1 cellular context compared by ENCODE assay signal in genomic region chr19:56403764-56404704, GRCh38.
TF ChIP-seq lines count a peak whose summit lies in the region.

Gene ZNF583 (plus strand): TSS chr19:56404332. CDS start chr19:56407115, 2,783 bp downstream.

TF ChIP-seq in HepG2, 621 proteins besides CTCF, POLR2A, EP300 and RAD21 (continued from another document and continues in another):
- TF ChIP-seq POGK (CRISPR knock-in tag; conservative IDR thresholded peaks at IDR 0.05), result peak; percentile 54; the same call in 1 of the 2 replicates
- TF ChIP-seq, protein P1, sequence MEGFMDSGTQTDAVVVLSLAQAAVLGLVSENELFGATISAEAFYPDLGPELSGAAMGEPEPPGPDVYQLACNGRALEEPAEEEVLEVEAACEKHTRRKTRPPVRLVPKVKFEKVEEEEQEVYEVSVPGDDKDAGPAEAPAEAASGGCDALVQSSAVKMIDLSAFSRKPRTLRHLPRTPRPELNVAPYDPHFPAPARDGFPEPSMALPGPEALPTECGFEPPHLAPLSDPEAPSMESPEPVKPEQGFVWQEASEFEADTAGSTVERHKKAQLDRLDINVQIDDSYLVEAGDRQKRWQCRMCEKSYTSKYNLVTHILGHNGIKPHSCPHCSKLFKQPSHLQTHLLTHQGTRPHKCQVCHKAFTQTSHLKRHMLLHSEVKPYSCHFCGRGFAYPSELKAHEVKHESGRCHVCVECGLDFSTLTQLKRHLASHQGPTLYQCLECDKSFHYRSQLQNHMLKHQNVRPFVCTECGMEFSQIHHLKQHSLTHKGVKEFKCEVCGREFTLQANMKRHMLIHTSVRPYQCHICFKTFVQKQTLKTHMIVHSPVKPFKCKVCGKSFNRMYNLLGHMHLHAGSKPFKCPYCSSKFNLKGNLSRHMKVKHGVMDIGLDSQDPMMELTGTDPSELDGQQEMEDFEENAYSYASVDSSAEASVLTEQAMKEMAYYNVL (CRISPR knock-in tag; IDR thresholded peaks at IDR 0.05; ENCODE audit: borderline replicate concordance), result 0 out of 2 replicates have a peak, but pooled peaks have one; percentile 20
- TF ChIP-seq, protein P2, sequence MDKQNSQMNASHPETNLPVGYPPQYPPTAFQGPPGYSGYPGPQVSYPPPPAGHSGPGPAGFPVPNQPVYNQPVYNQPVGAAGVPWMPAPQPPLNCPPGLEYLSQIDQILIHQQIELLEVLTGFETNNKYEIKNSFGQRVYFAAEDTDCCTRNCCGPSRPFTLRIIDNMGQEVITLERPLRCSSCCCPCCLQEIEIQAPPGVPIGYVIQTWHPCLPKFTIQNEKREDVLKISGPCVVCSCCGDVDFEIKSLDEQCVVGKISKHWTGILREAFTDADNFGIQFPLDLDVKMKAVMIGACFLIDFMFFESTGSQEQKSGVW (CRISPR knock-in tag; IDR thresholded peaks at IDR 0.05; ENCODE audit: borderline replicate concordance), result no peak
- TF ChIP-seq ZNF263 (CRISPR knock-in tag; IDR thresholded peaks at IDR 0.05), result peak; percentile 42; the same call in 1 of the 2 replicates
- TF ChIP-seq, protein P3, sequence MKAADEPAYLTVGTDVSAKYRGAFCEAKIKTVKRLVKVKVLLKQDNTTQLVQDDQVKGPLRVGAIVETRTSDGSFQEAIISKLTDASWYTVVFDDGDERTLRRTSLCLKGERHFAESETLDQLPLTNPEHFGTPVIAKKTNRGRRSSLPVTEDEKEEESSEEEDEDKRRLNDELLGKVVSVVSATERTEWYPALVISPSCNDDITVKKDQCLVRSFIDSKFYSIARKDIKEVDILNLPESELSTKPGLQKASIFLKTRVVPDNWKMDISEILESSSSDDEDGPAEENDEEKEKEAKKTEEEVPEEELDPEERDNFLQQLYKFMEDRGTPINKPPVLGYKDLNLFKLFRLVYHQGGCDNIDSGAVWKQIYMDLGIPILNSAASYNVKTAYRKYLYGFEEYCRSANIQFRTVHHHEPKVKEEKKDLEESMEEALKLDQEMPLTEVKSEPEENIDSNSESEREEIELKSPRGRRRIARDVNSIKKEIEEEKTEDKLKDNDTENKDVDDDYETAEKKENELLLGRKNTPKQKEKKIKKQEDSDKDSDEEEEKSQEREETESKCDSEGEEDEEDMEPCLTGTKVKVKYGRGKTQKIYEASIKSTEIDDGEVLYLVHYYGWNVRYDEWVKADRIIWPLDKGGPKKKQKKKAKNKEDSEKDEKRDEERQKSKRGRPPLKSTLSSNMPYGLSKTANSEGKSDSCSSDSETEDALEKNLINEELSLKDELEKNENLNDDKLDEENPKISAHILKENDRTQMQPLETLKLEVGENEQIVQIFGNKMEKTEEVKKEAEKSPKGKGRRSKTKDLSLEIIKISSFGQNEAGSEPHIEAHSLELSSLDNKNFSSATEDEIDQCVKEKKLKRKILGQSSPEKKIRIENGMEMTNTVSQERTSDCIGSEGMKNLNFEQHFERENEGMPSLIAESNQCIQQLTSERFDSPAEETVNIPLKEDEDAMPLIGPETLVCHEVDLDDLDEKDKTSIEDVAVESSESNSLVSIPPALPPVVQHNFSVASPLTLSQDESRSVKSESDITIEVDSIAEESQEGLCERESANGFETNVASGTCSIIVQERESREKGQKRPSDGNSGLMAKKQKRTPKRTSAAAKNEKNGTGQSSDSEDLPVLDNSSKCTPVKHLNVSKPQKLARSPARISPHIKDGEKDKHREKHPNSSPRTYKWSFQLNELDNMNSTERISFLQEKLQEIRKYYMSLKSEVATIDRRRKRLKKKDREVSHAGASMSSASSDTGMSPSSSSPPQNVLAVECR (CRISPR knock-in tag; IDR thresholded peaks at IDR 0.05; ENCODE audit: borderline replicate concordance), result peak; percentile 75; the same call in 1 of the 2 replicates
- TF ChIP-seq BHLHE40 (IDR thresholded peaks at IDR 0.05; ENCODE audit: low read length), result no peak
- TF ChIP-seq ZFP36 (IDR thresholded peaks at IDR 0.05; ENCODE audit: borderline replicate concordance, low read depth, low read length, partially characterized antibody), result no peak
- TF ChIP-seq, protein P4, sequence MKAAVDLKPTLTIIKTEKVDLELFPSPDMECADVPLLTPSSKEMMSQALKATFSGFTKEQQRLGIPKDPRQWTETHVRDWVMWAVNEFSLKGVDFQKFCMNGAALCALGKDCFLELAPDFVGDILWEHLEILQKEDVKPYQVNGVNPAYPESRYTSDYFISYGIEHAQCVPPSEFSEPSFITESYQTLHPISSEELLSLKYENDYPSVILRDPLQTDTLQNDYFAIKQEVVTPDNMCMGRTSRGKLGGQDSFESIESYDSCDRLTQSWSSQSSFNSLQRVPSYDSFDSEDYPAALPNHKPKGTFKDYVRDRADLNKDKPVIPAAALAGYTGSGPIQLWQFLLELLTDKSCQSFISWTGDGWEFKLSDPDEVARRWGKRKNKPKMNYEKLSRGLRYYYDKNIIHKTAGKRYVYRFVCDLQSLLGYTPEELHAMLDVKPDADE (CRISPR knock-in tag; IDR thresholded peaks at IDR 0.05), result 0 out of 2 replicates have a peak, but pooled peaks have one; percentile 60
- TF ChIP-seq KLF13 (CRISPR knock-in tag; IDR thresholded peaks at IDR 0.05), result no peak
- peak; percentile 82 for TF ChIP-seq TGIF2 (CRISPR knock-in tag; IDR thresholded peaks at IDR 0.05)
- peak; percentile 74; the same call in 1 of the 2 replicates for TF ChIP-seq TARDBP (CRISPR knock-in tag; IDR thresholded peaks at IDR 0.05)
- 0 out of 2 replicates have a peak, but pooled peaks have one; percentile 47 for TF ChIP-seq ZNF317 (CRISPR knock-in tag; IDR thresholded peaks at IDR 0.05)
- TF ChIP-seq, protein P5, sequence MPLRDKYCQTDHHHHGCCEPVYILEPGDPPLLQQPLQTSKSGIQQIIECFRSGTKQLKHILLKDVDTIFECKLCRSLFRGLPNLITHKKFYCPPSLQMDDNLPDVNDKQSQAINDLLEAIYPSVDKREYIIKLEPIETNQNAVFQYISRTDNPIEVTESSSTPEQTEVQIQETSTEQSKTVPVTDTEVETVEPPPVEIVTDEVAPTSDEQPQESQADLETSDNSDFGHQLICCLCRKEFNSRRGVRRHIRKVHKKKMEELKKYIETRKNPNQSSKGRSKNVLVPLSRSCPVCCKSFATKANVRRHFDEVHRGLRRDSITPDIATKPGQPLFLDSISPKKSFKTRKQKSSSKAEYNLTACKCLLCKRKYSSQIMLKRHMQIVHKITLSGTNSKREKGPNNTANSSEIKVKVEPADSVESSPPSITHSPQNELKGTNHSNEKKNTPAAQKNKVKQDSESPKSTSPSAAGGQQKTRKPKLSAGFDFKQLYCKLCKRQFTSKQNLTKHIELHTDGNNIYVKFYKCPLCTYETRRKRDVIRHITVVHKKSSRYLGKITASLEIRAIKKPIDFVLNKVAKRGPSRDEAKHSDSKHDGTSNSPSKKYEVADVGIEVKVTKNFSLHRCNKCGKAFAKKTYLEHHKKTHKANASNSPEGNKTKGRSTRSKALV (CRISPR knock-in tag; IDR thresholded peaks at IDR 0.05), result peak; percentile 70; the same call in 1 of the 2 replicates
- no peak for TF ChIP-seq PCBP2 (optimal IDR thresholded peaks at IDR 0.05; ENCODE audit: low read depth, low read length, poor library complexity, severe bottlenecking)
- TF ChIP-seq HNRNPLL (IDR thresholded peaks at IDR 0.05; ENCODE audit: low read depth, low read length, poor library complexity, severe bottlenecking), result peak; percentile 66
- TF ChIP-seq KLF12 (CRISPR knock-in tag; IDR thresholded peaks at IDR 0.05; ENCODE audit: borderline replicate concordance), result 0 out of 2 replicates have a peak, but pooled peaks have one; percentile 52
- TF ChIP-seq ZNF782 (CRISPR knock-in tag; IDR thresholded peaks at IDR 0.05; ENCODE audit: borderline replicate concordance), result peak; percentile 90
- TF ChIP-seq KMT2A (CRISPR knock-in tag; IDR thresholded peaks at IDR 0.05), result 0 out of 2 replicates have a peak, but pooled peaks have one; percentile 49
- peak; percentile 56; the same call in 1 of the 2 replicates for TF ChIP-seq ZBTB43 (CRISPR knock-in tag; conservative IDR thresholded peaks at IDR 0.05)
- TF ChIP-seq MXD1 (CRISPR knock-in tag; IDR thresholded peaks at IDR 0.05), result 0 out of 2 replicates have a peak, but pooled peaks have one; percentile 41
- no peak for TF ChIP-seq ZBTB8A (CRISPR knock-in tag; IDR thresholded peaks at IDR 0.05; ENCODE audit: borderline replicate concordance, low read depth)
- no peak for TF ChIP-seq SYNCRIP (IDR thresholded peaks at IDR 0.05; ENCODE audit: insufficient read depth, low read depth, low read length)
- TF ChIP-seq TOPORS (CRISPR knock-in tag; IDR thresholded peaks at IDR 0.05), result peak; percentile 41; the same call in 1 of the 2 replicates
- TF ChIP-seq, protein P6, sequence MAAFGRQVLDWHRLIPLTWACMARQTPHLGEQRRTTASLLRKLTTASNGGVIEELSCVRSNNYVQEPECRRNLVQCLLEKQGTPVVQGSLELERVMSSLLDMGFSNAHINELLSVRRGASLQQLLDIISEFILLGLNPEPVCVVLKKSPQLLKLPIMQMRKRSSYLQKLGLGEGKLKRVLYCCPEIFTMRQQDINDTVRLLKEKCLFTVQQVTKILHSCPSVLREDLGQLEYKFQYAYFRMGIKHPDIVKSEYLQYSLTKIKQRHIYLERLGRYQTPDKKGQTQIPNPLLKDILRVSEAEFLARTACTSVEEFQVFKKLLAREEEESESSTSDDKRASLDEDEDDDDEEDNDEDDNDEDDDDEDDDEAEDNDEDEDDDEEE (CRISPR knock-in tag; IDR thresholded peaks at IDR 0.05), result 0 out of 2 replicates have a peak, but pooled peaks have one; percentile 69
- peak; percentile 69; the same call in 1 of the 2 replicates for TF ChIP-seq GMEB1 (CRISPR knock-in tag; IDR thresholded peaks at IDR 0.05; ENCODE audit: borderline replicate concordance)
- peak; percentile 51; the same call in 1 of the 2 replicates for TF ChIP-seq ZSCAN20 (CRISPR knock-in tag; IDR thresholded peaks at IDR 0.05; ENCODE audit: borderline replicate concordance)
- TF ChIP-seq ZNF772 (CRISPR knock-in tag; IDR thresholded peaks at IDR 0.05), result peak; percentile 64; the same call in 1 of the 2 replicates
- peak; percentile 74; the same call in 1 of the 2 replicates for TF ChIP-seq PREB (CRISPR knock-in tag; IDR thresholded peaks at IDR 0.05)
- peak; percentile 94; the same call in 1 of the 2 replicates for TF ChIP-seq NFKB2 (CRISPR knock-in tag; IDR thresholded peaks at IDR 0.05; ENCODE audit: borderline replicate concordance)
- peak; percentile 33; the same call in 1 of the 2 replicates for TF ChIP-seq TCF7 (IDR thresholded peaks at IDR 0.05; ENCODE audit: low read depth)
- TF ChIP-seq, protein P7, sequence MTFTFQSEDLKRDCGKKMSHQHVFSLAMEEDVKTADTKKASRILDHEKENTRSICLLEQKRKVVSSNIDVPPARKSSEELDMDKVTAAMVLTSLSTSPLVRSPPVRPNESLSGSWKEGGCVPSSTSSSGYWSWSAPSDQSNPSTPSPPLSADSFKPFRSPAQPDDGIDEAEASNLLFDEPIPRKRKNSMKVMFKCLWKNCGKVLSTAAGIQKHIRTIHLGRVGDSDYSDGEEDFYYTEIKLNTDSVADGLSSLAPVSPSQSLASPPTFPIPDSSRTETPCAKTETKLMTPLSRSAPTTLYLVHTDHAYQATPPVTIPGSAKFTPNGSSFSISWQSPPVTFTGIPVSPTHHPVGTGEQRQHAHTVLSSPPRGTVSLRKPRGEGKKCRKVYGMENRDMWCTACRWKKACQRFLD (CRISPR knock-in tag; IDR thresholded peaks at IDR 0.05; ENCODE audit: borderline replicate concordance), result peak; percentile 95; the same call in 1 of the 2 replicates
- peak; percentile 64; the same call in 1 of the 2 replicates for TF ChIP-seq FIP1L1 (IDR thresholded peaks at IDR 0.05; ENCODE audit: borderline replicate concordance, insufficient read depth, low read depth, low read length)
